In the genomic region with DNA sequence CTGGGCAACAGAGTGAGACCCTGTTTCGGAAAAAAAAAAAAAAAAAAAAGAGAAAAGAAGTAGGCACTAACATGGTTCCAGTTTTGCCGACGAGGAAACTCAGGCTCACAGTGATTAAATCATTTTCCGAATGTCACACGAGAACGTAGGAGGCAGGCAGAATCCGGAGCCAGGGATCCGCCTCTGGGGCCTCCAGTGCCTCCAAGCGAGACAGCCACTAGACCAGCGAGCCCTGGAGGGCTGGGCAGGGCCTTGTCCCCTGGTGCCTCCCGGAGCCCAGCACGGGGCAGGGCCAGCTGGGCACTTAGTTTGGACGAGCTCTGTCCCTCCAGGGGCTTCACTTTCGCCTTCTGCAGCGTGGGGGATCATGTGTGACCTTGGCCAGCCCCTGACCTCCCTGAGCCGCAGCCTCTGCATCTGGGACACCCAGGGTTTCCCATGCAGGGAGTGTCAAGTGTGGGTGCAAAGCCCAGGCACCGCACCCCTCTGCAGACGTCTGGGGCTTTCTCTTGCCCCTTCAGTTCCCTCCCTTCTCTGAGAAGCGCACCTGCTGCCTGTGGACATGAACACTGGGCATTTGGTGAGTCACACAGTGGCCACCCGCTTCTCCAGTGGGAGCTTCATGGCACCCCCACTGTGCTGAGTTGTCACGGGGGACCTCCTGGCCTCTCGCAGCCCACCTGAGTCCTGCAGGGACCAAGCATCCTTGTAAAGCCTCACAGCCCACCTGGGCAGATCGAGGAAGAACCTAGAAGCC, we compare ENCODE assay signal across 1 cellular context.
TF ChIP-seq lines count a peak whose summit lies in the region.

No MANE protein-coding gene starts in this region.

TF ChIP-seq in GM12878, 131 proteins besides CTCF, POLR2A, EP300 and RAD21:
- TF ChIP-seq POLR2AphosphoS5 (IDR thresholded peaks at IDR 0.05; ENCODE audit: low read length) (0 out of 2 replicates have a peak, but pooled peaks have one; percentile 12), MYC (IDR thresholded peaks at IDR 0.05; ENCODE audit: insufficient read depth, insufficient read length, insufficient replicate concordance, low read length, severe bottlenecking) (no peak), NR2F1 (conservative IDR thresholded peaks at IDR 0.05) (peak; percentile 38; the same call in 1 of the 2 replicates)
TF ChIP-seq in GM12878: peak in this region for 2.
